ENCODE assay signal across 8 cellular contexts in genomic region chr1:15836772-15837669, GRCh38. TPM values are rescaled to one million over a fixed set of nuclear protein-coding genes. Genes with fewer than 3 reads are reported as not detected.
A peak's percentile ranks its signal among the peaks of the same experiment; 100 is the strongest.
DNase-seq lines count a peak whose midpoint lies in the region; ATAC-seq, FAIRE-seq and TF ChIP-seq lines count a peak whose summit lies in the region.

No MANE protein-coding gene starts in this region.

- H3K27me3 Mint-ChIP-seq in T-helper 17 cell = no peaks in the 10 kb centered on the region
- no peaks in the 10 kb centered on the region for H3K27me3 Mint-ChIP-seq in stimulated activated naive CD8-positive, alpha-beta T cell treated with anti-CD3 and anti-CD28 coated beads, Interleukin-15, amount 100 ng/mL, for 72 hours

- H3K4me3 Mint-ChIP-seq in T-helper 17 cell = peak overlapping the region; percentile 58
- peak overlapping the region; percentile 91 to 96 for H3K4me3 Mint-ChIP-seq in stimulated activated naive CD8-positive, alpha-beta T cell treated with anti-CD3 and anti-CD28 coated beads, Interleukin-15, amount 100 ng/mL, for 72 hours

- peak overlapping the region; percentile 97 for H3K27ac Mint-ChIP-seq in T-helper 17 cell
- H3K27ac Mint-ChIP-seq in stimulated activated naive CD8-positive, alpha-beta T cell treated with anti-CD3 and anti-CD28 coated beads, Interleukin-15, amount 100 ng/mL, for 72 hours = peak overlapping the region; percentile 43 to 99

- peak overlapping the region; percentile 31 for H3K27ac ChIP-seq in muscle layer of duodenum (ENCODE audit: low read length)

- no peaks in the 10 kb centered on the region for H3K9me3 ChIP-seq in T-helper 17 cell (ENCODE audit: control insufficient read depth, low read length, poor library complexity, severe bottlenecking)
- H3K9me3 ChIP-seq in muscle layer of duodenum (ENCODE audit: control insufficient read depth in 1 of 2, low read length in 2 of 2) = no peaks in the 10 kb centered on the region

- H3K27me3 ChIP-seq in muscle layer of duodenum (ENCODE audit: low read depth, low read length) = no peaks in the 10 kb centered on the region

- H3K4me1 Mint-ChIP-seq in T-helper 17 cell = no peaks in the 10 kb centered on the region
- H3K4me1 Mint-ChIP-seq in stimulated activated naive CD8-positive, alpha-beta T cell treated with anti-CD3 and anti-CD28 coated beads, Interleukin-15, amount 100 ng/mL, for 72 hours = peaks cover 39% of the 10 kb centered on the region

- peak; percentile 20 for FAIRE-seq in GM12891 (lab: Jason Lieb, UNC)

- no peaks in the 10 kb centered on the region for H3K9me3 Mint-ChIP-seq in stimulated activated naive CD8-positive, alpha-beta T cell treated with anti-CD3 and anti-CD28 coated beads, Interleukin-15, amount 100 ng/mL, for 72 hours

- no peak for DNase-seq in GM12891 (ENCODE audit: insufficient read length, low spot score)
- peak in 2 of 3 donors; percentile 46 to 54 for DNase-seq in T-helper 17 cell
- peak; percentile 48 for DNase-seq in central memory CD4-positive, alpha-beta T cell
- DNase-seq in stimulated activated naive CD8-positive, alpha-beta T cell treated with anti-CD3 and anti-CD28 coated beads, Interleukin-15, amount 100 ng/mL, for 72 hours = peak; percentile 73
- no peak for DNase-seq in NCI-H1092 treated with DMSO at 0.1 percent for 48 hours (lab: John Stamatoyannopoulos, UW)
- no peak for DNase-seq in COLO668 (lab: John Stamatoyannopoulos, UW; ENCODE audit: unreplicated experiment)
- no peak for DNase-seq in superior temporal gyrus (ENCODE audit: extremely low spot score)

- H3K4me3 ChIP-seq in muscle layer of duodenum (ENCODE audit: low read depth in 1 of 2, low read length in 2 of 2) = peak overlapping the region; percentile 37 to 87

- TF ChIP-seq POLR2A in GM12891 (IDR thresholded peaks at IDR 0.05; ENCODE audit: low read depth, low read length) = 0 out of 2 replicates have a peak, but pooled peaks have one; percentile 18

- peaks cover 0 to 11% of the 10 kb centered on the region in 2 donors for H3K4me1 ChIP-seq in muscle layer of duodenum (ENCODE audit: control insufficient read depth in 1 of 2, insufficient read depth in 2 of 2, low read length in 2 of 2)

- no peaks in the 10 kb centered on the region for H3K36me3 Mint-ChIP-seq in T-helper 17 cell (ENCODE audit: low read depth)

- no peak for ATAC-seq in T-helper 17 cell
- peak; percentile 3 for ATAC-seq in stimulated activated naive CD8-positive, alpha-beta T cell treated with anti-CD3 and anti-CD28 coated beads, Interleukin-15, amount 100 ng/mL, for 72 hours

- H3K36me3 ChIP-seq in muscle layer of duodenum (ENCODE audit: control insufficient read depth in 1 of 2, insufficient read depth in 2 of 2, low read length in 2 of 2) = peaks cover 0 to 11% of the 10 kb centered on the region in 2 donors

TF ChIP-seq in GM12891, 5 proteins besides CTCF, POLR2A, EP300 and RAD21:
- TF ChIP-seq PAX5 (IDR thresholded peaks at IDR 0.05; ENCODE audit: insufficient read depth, low read length, severe bottlenecking) = no peak
- peak; percentile 81 for TF ChIP-seq SPI1 (IDR thresholded peaks at IDR 0.05; ENCODE audit: low read depth, low read length)
TF ChIP-seq in GM12891: peak in this region for 1.

RNA-seq across cellular contexts. Expression of gene SPEN, which starts 10.5 kb away (rescaled TPM):
- polyA plus RNA-seq in GM12891 (2012; ENCODE audit: low read depth, missing spikeins) = 30.0 TPM
- 10 to 100 TPM; 73.8 to 79.1 TPM for total RNA-seq in T-helper 17 cell

RNA-seq across cellular contexts. Expression of gene UQCRHL, which starts 29.6 kb away (rescaled TPM):
- polyA plus RNA-seq in GM12891 (2012; ENCODE audit: low read depth, missing spikeins) = 4.2 TPM
- total RNA-seq in T-helper 17 cell = under 1 TPM; 0.65 to 0.81 TPM

Comparison
In these comparisons a context has a peak if more than half of its experiments do, and no peak if none do; other contexts are left out.
1. DNase-seq: peak in T-helper 17 cell (2 of 3), central memory CD4-positive, alpha-beta T cell (single experiment) and stimulated activated naive CD8-positive, alpha-beta T cell treated with anti-CD3 and anti-CD28 coated beads, Interleukin-15, amount 100 ng/mL, for 72 hours (2 of 2); none in GM12891 (single experiment), NCI-H1092 treated with DMSO at 0.1 percent for 48 hours (single experiment), COLO668 (single experiment) and superior temporal gyrus (single experiment).